22 cellular contexts compared by ENCODE assay signal in genomic region chr6:15620616-15621015, GRCh38. TPM values are rescaled to one million over a fixed set of nuclear protein-coding genes. Genes with fewer than 3 reads are reported as not detected.
DNase-seq lines count a peak whose midpoint lies in the region; ATAC-seq and TF ChIP-seq lines count a peak whose summit lies in the region.
"Had no signal": no experiment of that assay in that cellular context is flagged by ENCODE, and none has a peak within 500 bp of the region (broad histone marks: within the 10 kb centered on the region; RNA-seq: fewer than 3 reads in every experiment).

No MANE protein-coding gene starts in this region.

- no peaks in the 10 kb centered on the region for H3K9me3 ChIP-seq in A673 (ENCODE audit: low read depth, low read length, poor library complexity, severe bottlenecking)
- H3K9me3 ChIP-seq: ovary, Peyer's patch, thoracic aorta had no signal

- H3K9me2 ChIP-seq in GM23338 (ENCODE audit: insufficient read depth) = no peaks in the 10 kb centered on the region

- H3K36me3 Mint-ChIP-seq in GM23338 (ENCODE audit: low read depth) = no peaks in the 10 kb centered on the region

- intact Hi-C loops in A673 (cut with micrococcal nuclease; ENCODE audit: unreplicated experiment) = loop anchor here (5.0 to 10.0 kb wide), 6 partner anchors 98 to 1486 kb away; partner anchors contain the start of gene JARID2
- intact Hi-C loops in posterior vena cava (cut with DNase I) = loop anchor here in 1 of 2 donors (10.0 kb wide), 1 partner anchor 1486 kb away; no protein-coding TSS in a partner anchor

- no peak for TF ChIP-seq CTCF in A673 (conservative IDR thresholded peaks at IDR 0.05; ENCODE audit: low read depth, low read length)
- no peak for TF ChIP-seq CTCF in GM23338 (conservative IDR thresholded peaks at IDR 0.05; ENCODE audit: low read depth in 2 of 2)
- no peak for TF ChIP-seq CTCF in GM10248 (IDR thresholded peaks at IDR 0.05; ENCODE audit: control extremely low read depth, extremely low read depth, low read depth, missing control alignments)

- H3K27me3 Mint-ChIP-seq in GM23338 (ENCODE audit: insufficient read depth, low read depth, poor library complexity) = no peaks in the 10 kb centered on the region
- H3K27me3 Mint-ChIP-seq: activated CD8-positive, alpha-beta memory T cell treated with anti-CD3 and anti-CD28 coated beads, Interleukin-2, amount 10 ng/mL, durations not matched to agents 7 days and 5 days; activated naive CD8-positive, alpha-beta T cell treated with anti-CD3 and anti-CD28 coated beads for 36 hours; memory B cell; naive thymus-derived CD4-positive, alpha-beta T cell; stimulated activated memory B cell treated with anti-CD40 and anti-IgM and Interleukin-4, amounts not matched to agents 10 μg/mL and 1 μg/mL and 100 μg/mL, for 72 hours had no signal

- H3K36me3 ChIP-seq in A673 (ENCODE audit: insufficient read depth, low read length, poor library complexity, severe bottlenecking) = no peaks in the 10 kb centered on the region
- no peaks in the 10 kb centered on the region for H3K36me3 ChIP-seq in GM23338 (ENCODE audit: insufficient read depth)
- H3K36me3 ChIP-seq: ovary, Peyer's patch, thoracic aorta had no signal

- no TSS peak for BruUV-seq in A673 (replicated peaks; lab: Mats Ljungman, UMichigan)

- H4K20me1 ChIP-seq in GM23338 (replicated peaks; ENCODE audit: insufficient read depth) = no peaks in the 10 kb centered on the region

- POLR2A ChIA-PET in A673 (lab: Charles Lee; ENCODE audit: low non-redundant PET) (no interaction called here), GM10248 (lab: Yijun Ruan, JAX) (no interaction called here)

- H3K79me2 ChIP-seq in GM23338 (replicated peaks; ENCODE audit: insufficient read depth) = peaks cover 17% of the 10 kb centered on the region; the same call in 1 of the 2 replicates

- H3F3A ChIP-seq in GM23338 (replicated peaks; ENCODE audit: low read depth) = no peaks in the 10 kb centered on the region

- H3K9me3 Mint-ChIP-seq in GM23338 = no peaks in the 10 kb centered on the region
- H3K9me3 Mint-ChIP-seq: memory B cell; naive thymus-derived CD4-positive, alpha-beta T cell had no signal

- H3K4me3 ChIP-seq in A673 (ENCODE audit: low read depth, low read length, poor library complexity, severe bottlenecking) = no peak overlapping the region
- H3K4me3 ChIP-seq in GM23338 = no peak overlapping the region
- H3K4me3 ChIP-seq: ovary, Peyer's patch, thoracic aorta had no signal

- no peak overlapping the region for H3K4me2 ChIP-seq in GM23338

- ATAC-seq in GM23338 = peak; percentile 65
- ATAC-seq: activated CD8-positive, alpha-beta memory T cell treated with anti-CD3 and anti-CD28 coated beads, Interleukin-2, amount 10 ng/mL, durations not matched to agents 7 days and 5 days; naive thymus-derived CD4-positive, alpha-beta T cell; stimulated activated memory B cell treated with anti-CD40 and anti-IgM and Interleukin-4, amounts not matched to agents 10 μg/mL and 1 μg/mL and 100 μg/mL, for 72 hours had no signal

- no peak overlapping the region for H3K4me3 Mint-ChIP-seq in GM23338
- H3K4me3 Mint-ChIP-seq: activated CD8-positive, alpha-beta memory T cell treated with anti-CD3 and anti-CD28 coated beads, Interleukin-2, amount 10 ng/mL, durations not matched to agents 7 days and 5 days; activated naive CD8-positive, alpha-beta T cell treated with anti-CD3 and anti-CD28 coated beads for 36 hours; memory B cell; naive thymus-derived CD4-positive, alpha-beta T cell; stimulated activated memory B cell treated with anti-CD40 and anti-IgM and Interleukin-4, amounts not matched to agents 10 μg/mL and 1 μg/mL and 100 μg/mL, for 72 hours had no signal

- H3K27ac ChIP-seq in A673 (ENCODE audit: low read depth, low read length, poor library complexity, severe bottlenecking) (peak overlapping the region; percentile 38), GM23338 (ENCODE audit: low read depth) (no peak overlapping the region)
- H3K27ac ChIP-seq: C4-2B, ovary, thoracic aorta had no signal

- CTCF ChIA-PET in A673 (lab: Charles Lee) (no interaction called here), GM10248 (lab: Yijun Ruan, JAX) (interaction anchor here (1.1 to 1.8 kb wide), 6 partner anchors 11 to 735 kb away, joined by 3 to 8 read pairs (median 4); no protein-coding TSS in a partner anchor)

- peaks cover 80% of the 10 kb centered on the region for H3K4me1 ChIP-seq in A673 (ENCODE audit: insufficient read depth, low read length, poor library complexity, severe bottlenecking)
- H3K4me1 ChIP-seq in GM23338 (ENCODE audit: insufficient read depth) = peaks cover 34% of the 10 kb centered on the region

- H3K27me3 ChIP-seq in A673 (replicated peaks; ENCODE audit: insufficient read depth, low read depth, low read length, poor library complexity) = no peaks in the 10 kb centered on the region
- H3K27me3 ChIP-seq in GM23338 (ENCODE audit: insufficient read depth) = no peaks in the 10 kb centered on the region
- H3K27me3 ChIP-seq: ovary, Peyer's patch had no signal

- DNase-seq in A673 (ENCODE audit: low spot score) = peak; percentile 75
- DNase-seq in GM23338 (ENCODE audit: low spot score) = peak; percentile 35
- DNase-seq in NCI-H446 treated with DMSO at 0.1 percent for 48 hours (lab: John Stamatoyannopoulos, UW) = peak; percentile 53
- DNase-seq in cerebellar cortex (ENCODE audit: low spot score) = peak; percentile 18
- no peak for DNase-seq in GM10248 (ENCODE audit: extremely low spot score)
- DNase-seq in retina = no peak
- no peak for DNase-seq in posterior vena cava (ENCODE audit: low spot score)
- no peak for DNase-seq in NCI-H2081 (lab: John Stamatoyannopoulos, UW)
- DNase-seq: activated CD4-positive, alpha-beta T cell treated with anti-CD3 and anti-CD28 coated beads for 4 hours; activated CD8-positive, alpha-beta memory T cell treated with anti-CD3 and anti-CD28 coated beads, Interleukin-2, amount 10 ng/mL, durations not matched to agents 7 days and 5 days; activated naive CD8-positive, alpha-beta T cell treated with anti-CD3 and anti-CD28 coated beads for 36 hours; GOT3; hypothalamus; naive thymus-derived CD4-positive, alpha-beta T cell; NCI-H1436 treated with DMSO at 0.1 percent for 48 hours; NCI-H774; ovary; Peyer's patch had no signal

- H3K27ac Mint-ChIP-seq in GM23338 = no peak overlapping the region
- H3K27ac Mint-ChIP-seq: activated CD8-positive, alpha-beta memory T cell treated with anti-CD3 and anti-CD28 coated beads, Interleukin-2, amount 10 ng/mL, durations not matched to agents 7 days and 5 days; activated naive CD8-positive, alpha-beta T cell treated with anti-CD3 and anti-CD28 coated beads for 36 hours had no signal

- no peak overlapping the region for H2AFZ ChIP-seq in GM23338

- peaks cover 36% of the 10 kb centered on the region for H3K4me1 Mint-ChIP-seq in GM23338

TF ChIP-seq in GM23338, 12 proteins besides CTCF, POLR2A, EP300 and RAD21 (continues in another document):
- TF ChIP-seq STAT1 (IDR thresholded peaks at IDR 0.05; ENCODE audit: unreplicated experiment) (no peak), ETS1 (IDR thresholded peaks at IDR 0.05) (no peak), JUNB (IDR thresholded peaks at IDR 0.05; ENCODE audit: unreplicated experiment) (no peak)

RNA-seq across cellular contexts. Expression of gene DTNBP1, which starts 42.2 kb away (rescaled TPM):
- total RNA-seq in A673 (2021) (25.7 and 28.2 TPM in 2 replicates), posterior vena cava (10 to 100 TPM; 15.8 to 22.3 TPM)
- total RNA-seq in GM23338 (2014; rRNA removed; shearing (Covaris generic)) = 12.1 and 13.6 TPM in 2 replicates
- polyA plus RNA-seq in GM23338 (2016; fragmentation: Nextera tagmentation; extraction: Ambion mirVana) = 18.7 and 20.1 TPM in 2 replicates

Comparison
In these comparisons a context has a peak if more than half of its experiments do, and no peak if none do; other contexts are left out.
1. DNase-seq: peak in A673 (single experiment), GM23338 (single experiment), NCI-H446 treated with DMSO at 0.1 percent for 48 hours (single experiment) and cerebellar cortex (single experiment); none in GM10248 (single experiment), retina (single experiment), posterior vena cava (single experiment) and NCI-H2081 (0 of 2).